ENCODE assay signal across 8 cellular contexts in genomic region chr13:74136089-74136658, GRCh38. TPM values are rescaled to one million over a fixed set of nuclear protein-coding genes. Genes with fewer than 3 reads are reported as not detected.
DNase-seq lines count a peak whose midpoint lies in the region; ATAC-seq and TF ChIP-seq lines count a peak whose summit lies in the region.

No MANE protein-coding gene starts in this region.

- POLR2A ChIA-PET in AG04449 (lab: Yijun Ruan, JAX) (interaction anchor here (1.1 to 1.7 kb wide), 2 partner anchors 75 to 151 kb away, joined by 3 to 8 read pairs; no protein-coding TSS in a partner anchor), HEK293 (lab: Yijun Ruan, JAX) (interaction anchor here (1.0 kb wide), 1 partner anchor 151 kb away, joined by 5 read pairs; no protein-coding TSS in a partner anchor)

- H3K36me3 Mint-ChIP-seq in stimulated activated effector memory CD8-positive, alpha-beta T cell treated with anti-CD3 and anti-CD28 coated beads, Interleukin-12 subunit alpha, Interleukin-12 subunit beta, amount 100 ng/mL, for 72 hours, result peaks cover 14% of the 10 kb centered on the region

- H3K4me3 ChIP-seq in AG04449 (ENCODE audit: low read depth, low read length), result peak overlapping the region; percentile 84
- peak overlapping the region; percentile 75 for H3K4me3 ChIP-seq in HEK293 (ENCODE audit: low read depth, low read length)
- peak overlapping the region; percentile 84 for H3K4me3 ChIP-seq in coronary artery
- H3K4me3 ChIP-seq in lower leg skin (ENCODE audit: low read depth, poor library complexity, severe bottlenecking), result peak overlapping the region; percentile 68

- 2 to 4% methylated on average over 27 of the region's 27 CpGs for WGBS in lower leg skin, 2 donors

- H3K4me1 Mint-ChIP-seq in stimulated activated effector memory CD8-positive, alpha-beta T cell treated with anti-CD3 and anti-CD28 coated beads, Interleukin-12 subunit alpha, Interleukin-12 subunit beta, amount 100 ng/mL, for 72 hours, result peaks cover 9% of the 10 kb centered on the region

- ATAC-seq in stimulated activated effector memory CD8-positive, alpha-beta T cell treated with anti-CD3 and anti-CD28 coated beads, Interleukin-12 subunit alpha, Interleukin-12 subunit beta, amount 100 ng/mL, for 72 hours, result no peak
- ATAC-seq in GM19395 (IDR thresholded peaks at IDR 0.05; ENCODE audit: unreplicated experiment) (no peak), HG03571 (IDR thresholded peaks at IDR 0.05; ENCODE audit: unreplicated experiment) (no peak)

- H3K36me3 ChIP-seq in HEK293 (ENCODE audit: control insufficient read depth in 2 of 2, insufficient read depth in 1 of 2, low read length in 2 of 2), result no peaks in the 10 kb centered on the region

- no peak overlapping the region for H3K27ac Mint-ChIP-seq in stimulated activated effector memory CD8-positive, alpha-beta T cell treated with anti-CD3 and anti-CD28 coated beads, Interleukin-12 subunit alpha, Interleukin-12 subunit beta, amount 100 ng/mL, for 72 hours

- no peak for TF ChIP-seq CTCF in AG04449 (IDR thresholded peaks at IDR 0.05; ENCODE audit: insufficient read depth, low read length, missing control alignments)
- no peak for TF ChIP-seq CTCF in HEK293 (tag by site-specific recombination; IDR thresholded peaks at IDR 0.05)
- no peak for TF ChIP-seq CTCF in coronary artery (IDR thresholded peaks at IDR 0.05)
- TF ChIP-seq CTCF in lower leg skin (IDR thresholded peaks at IDR 0.05), result no peak

- H3K27ac ChIP-seq in HEK293 (ENCODE audit: extremely low read depth, low read depth, low read length), result peak overlapping the region; percentile 98
- peak overlapping the region; percentile 89 to 98 for H3K27ac ChIP-seq in coronary artery

- CTCF ChIA-PET in AG04449 (lab: Yijun Ruan, JAX) (interaction anchor here (1.0 kb wide), 2 partner anchors 148 to 151 kb away, joined by 3 to 6 read pairs; no protein-coding TSS in a partner anchor), HEK293 (lab: Yijun Ruan, JAX) (interaction anchor here (1.0 kb wide), 1 partner anchor 17 kb away, joined by 5 read pairs; no protein-coding TSS in a partner anchor)

- H3K9me3 ChIP-seq in HEK293 (ENCODE audit: control insufficient read depth, insufficient read depth, low read depth, low read length), result no peaks in the 10 kb centered on the region

- TF ChIP-seq POLR2A in lower leg skin (IDR thresholded peaks at IDR 0.05), result no peak

- no peaks in the 10 kb centered on the region for H3K4me1 ChIP-seq in HEK293 (ENCODE audit: control insufficient read depth, insufficient read depth, low read length)

- no peak for DNase-seq in AG04449 (ENCODE audit: low read depth, low spot score)
- peak in 4 of 5 experiments; percentile 18 to 43 (median 29) for DNase-seq in T-helper 2 cell
- DNase-seq in coronary artery (ENCODE audit: low spot score), result peak; percentile 76
- no peak for DNase-seq in lower leg skin (ENCODE audit: low spot score in 2 of 2)
- peak; percentile 13 to 72 for DNase-seq in stimulated activated effector memory CD8-positive, alpha-beta T cell treated with anti-CD3 and anti-CD28 coated beads, Interleukin-12 subunit alpha, Interleukin-12 subunit beta, amount 100 ng/mL, for 72 hours (ENCODE audit: low spot score in 2 of 2)

- H3K9me3 Mint-ChIP-seq in stimulated activated effector memory CD8-positive, alpha-beta T cell treated with anti-CD3 and anti-CD28 coated beads, Interleukin-12 subunit alpha, Interleukin-12 subunit beta, amount 100 ng/mL, for 72 hours, result no peaks in the 10 kb centered on the region

- H3K4me3 Mint-ChIP-seq in stimulated activated effector memory CD8-positive, alpha-beta T cell treated with anti-CD3 and anti-CD28 coated beads, Interleukin-12 subunit alpha, Interleukin-12 subunit beta, amount 100 ng/mL, for 72 hours, result no peak overlapping the region

- intact Hi-C loops in lower leg skin (cut with DNase I; ENCODE audit: low total_unique reads), result loop anchor here (10.0 kb wide), 1 partner anchor 149 kb away; no protein-coding TSS in a partner anchor

TF ChIP-seq in HEK293, 187 proteins besides CTCF, POLR2A, EP300 and RAD21 (continues in another document):
- no peak for TF ChIP-seq KLF7 (tag by site-specific recombination; IDR thresholded peaks at IDR 0.05; ENCODE audit: borderline replicate concordance)
- no peak for TF ChIP-seq YY1 (tag by site-specific recombination; IDR thresholded peaks at IDR 0.05)
- no peak for TF ChIP-seq ZNF623 (tag by site-specific recombination; IDR thresholded peaks at IDR 0.05)
- TF ChIP-seq ZXDB (tag by site-specific recombination; IDR thresholded peaks at IDR 0.05), result no peak
- no peak for TF ChIP-seq ZBTB1 (tag by site-specific recombination; IDR thresholded peaks at IDR 0.05)
- TF ChIP-seq REPIN1 (tag by site-specific recombination; IDR thresholded peaks at IDR 0.05; ENCODE audit: low read depth), result no peak
- TF ChIP-seq SP2 (tag by site-specific recombination; IDR thresholded peaks at IDR 0.05), result no peak
- no peak for TF ChIP-seq ZNF169 (tag by site-specific recombination; IDR thresholded peaks at IDR 0.05)
- no peak for TF ChIP-seq YY2 (tag by site-specific recombination; IDR thresholded peaks at IDR 0.05)
- TF ChIP-seq ZNF248 (tag by site-specific recombination; IDR thresholded peaks at IDR 0.05), result no peak
- TF ChIP-seq ZNF529 (tag by site-specific recombination; IDR thresholded peaks at IDR 0.05; ENCODE audit: insufficient replicate concordance), result no peak
- TF ChIP-seq PRDM6 (tag by site-specific recombination; IDR thresholded peaks at IDR 0.05), result no peak
- no peak for TF ChIP-seq ZSCAN16 (tag by site-specific recombination; IDR thresholded peaks at IDR 0.05)
- TF ChIP-seq, protein P1, sequence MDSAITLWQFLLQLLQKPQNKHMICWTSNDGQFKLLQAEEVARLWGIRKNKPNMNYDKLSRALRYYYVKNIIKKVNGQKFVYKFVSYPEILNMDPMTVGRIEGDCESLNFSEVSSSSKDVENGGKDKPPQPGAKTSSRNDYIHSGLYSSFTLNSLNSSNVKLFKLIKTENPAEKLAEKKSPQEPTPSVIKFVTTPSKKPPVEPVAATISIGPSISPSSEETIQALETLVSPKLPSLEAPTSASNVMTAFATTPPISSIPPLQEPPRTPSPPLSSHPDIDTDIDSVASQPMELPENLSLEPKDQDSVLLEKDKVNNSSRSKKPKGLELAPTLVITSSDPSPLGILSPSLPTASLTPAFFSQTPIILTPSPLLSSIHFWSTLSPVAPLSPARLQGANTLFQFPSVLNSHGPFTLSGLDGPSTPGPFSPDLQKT (IDR thresholded peaks at IDR 0.05; ENCODE audit: borderline replicate concordance, low read depth, low read length), result no peak
- TF ChIP-seq ZNF513 (tag by site-specific recombination; IDR thresholded peaks at IDR 0.05), result no peak
- TF ChIP-seq GLIS2 (tag by site-specific recombination; IDR thresholded peaks at IDR 0.05), result peak; percentile 19; the same call in 1 of the 2 replicates
- no peak for TF ChIP-seq ZNF266 (tag by site-specific recombination; IDR thresholded peaks at IDR 0.05; ENCODE audit: low read depth)
- 0 out of 2 replicates have a peak, but pooled peaks have one; percentile 3 for TF ChIP-seq ZNF2 (tag by site-specific recombination; IDR thresholded peaks at IDR 0.05)
- TF ChIP-seq ZSCAN4 (tag by site-specific recombination; IDR thresholded peaks at IDR 0.05), result no peak
- no peak for TF ChIP-seq ZFP3 (tag by site-specific recombination; IDR thresholded peaks at IDR 0.05; ENCODE audit: low read depth)
- TF ChIP-seq ZNF366 (tag by site-specific recombination; conservative IDR thresholded peaks at IDR 0.05), result no peak

RNA-seq across cellular contexts. Expression of gene KLF12, which starts 2.0 kb away (rescaled TPM):
- total RNA-seq in lower leg skin, result 1 to 10 TPM; 3.1 to 5.5 (median 3.2) TPM

Comparison
In these comparisons a context has a peak if more than half of its experiments do, and no peak if none do; other contexts are left out.
1. DNase-seq: peak in T-helper 2 cell (4 of 5), coronary artery (single experiment) and stimulated activated effector memory CD8-positive, alpha-beta T cell treated with anti-CD3 and anti-CD28 coated beads, Interleukin-12 subunit alpha, Interleukin-12 subunit beta, amount 100 ng/mL, for 72 hours (2 of 2); none in AG04449 (single experiment) and lower leg skin (0 of 2).
2. Peak in every context shown above with its lines, with median percentiles within 50 percentile points of each other: H3K4me3 ChIP-seq.